1 cellular context compared by ENCODE assay signal in the genomic region with DNA sequence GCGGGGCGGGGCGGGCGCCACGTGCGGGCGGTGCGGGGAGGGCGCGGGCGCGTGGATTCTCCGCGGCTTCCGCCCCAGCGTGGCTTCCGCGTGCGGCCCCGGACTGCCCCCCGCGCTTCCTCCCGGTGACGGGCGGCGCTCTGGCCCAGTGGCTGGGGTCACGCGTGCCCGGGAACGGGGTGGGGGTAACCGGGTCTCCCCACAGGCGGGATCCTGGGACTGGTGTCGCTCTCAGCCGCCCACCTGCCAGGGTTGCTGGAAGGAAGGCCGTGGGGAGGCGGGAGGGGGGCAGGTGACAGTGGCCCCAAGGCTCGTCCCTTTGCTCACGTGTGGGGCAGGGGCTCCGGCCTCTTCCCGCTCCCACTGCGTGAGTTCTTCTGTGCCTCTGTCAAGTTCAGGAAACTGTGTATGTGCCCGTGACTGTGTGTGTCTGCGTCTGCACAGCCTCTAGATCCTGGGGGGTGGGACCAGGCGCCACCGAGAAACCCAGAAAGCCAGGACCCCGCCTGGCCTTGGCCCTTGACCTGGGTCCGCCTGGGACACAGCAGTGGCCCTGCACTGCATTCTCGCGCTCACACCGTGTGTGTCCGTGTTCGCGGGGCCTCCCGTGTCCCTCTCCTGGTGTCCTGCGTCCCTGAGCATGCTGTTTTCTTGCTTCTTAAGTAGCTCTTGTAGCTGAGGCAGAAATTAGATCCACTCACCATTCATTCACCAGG.
TF ChIP-seq lines count a peak whose summit lies in the region.

No MANE protein-coding gene starts in this region.

TF ChIP-seq in GM23338, 12 proteins besides CTCF, POLR2A, EP300 and RAD21 (continued from another document):
- TF ChIP-seq, protein P1, sequence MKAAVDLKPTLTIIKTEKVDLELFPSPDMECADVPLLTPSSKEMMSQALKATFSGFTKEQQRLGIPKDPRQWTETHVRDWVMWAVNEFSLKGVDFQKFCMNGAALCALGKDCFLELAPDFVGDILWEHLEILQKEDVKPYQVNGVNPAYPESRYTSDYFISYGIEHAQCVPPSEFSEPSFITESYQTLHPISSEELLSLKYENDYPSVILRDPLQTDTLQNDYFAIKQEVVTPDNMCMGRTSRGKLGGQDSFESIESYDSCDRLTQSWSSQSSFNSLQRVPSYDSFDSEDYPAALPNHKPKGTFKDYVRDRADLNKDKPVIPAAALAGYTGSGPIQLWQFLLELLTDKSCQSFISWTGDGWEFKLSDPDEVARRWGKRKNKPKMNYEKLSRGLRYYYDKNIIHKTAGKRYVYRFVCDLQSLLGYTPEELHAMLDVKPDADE (IDR thresholded peaks at IDR 0.05), result no peak
- TF ChIP-seq REST (IDR thresholded peaks at IDR 0.05; ENCODE audit: unreplicated experiment) (no peak), STAT1 (IDR thresholded peaks at IDR 0.05; ENCODE audit: unreplicated experiment) (no peak), POLR2AphosphoS5 (IDR thresholded peaks at IDR 0.05; ENCODE audit: low read depth) (no peak), ZNF331 (CRISPR knock-in tag; IDR thresholded peaks at IDR 0.05; ENCODE audit: low read depth) (no peak)
- TF ChIP-seq, protein P2, sequence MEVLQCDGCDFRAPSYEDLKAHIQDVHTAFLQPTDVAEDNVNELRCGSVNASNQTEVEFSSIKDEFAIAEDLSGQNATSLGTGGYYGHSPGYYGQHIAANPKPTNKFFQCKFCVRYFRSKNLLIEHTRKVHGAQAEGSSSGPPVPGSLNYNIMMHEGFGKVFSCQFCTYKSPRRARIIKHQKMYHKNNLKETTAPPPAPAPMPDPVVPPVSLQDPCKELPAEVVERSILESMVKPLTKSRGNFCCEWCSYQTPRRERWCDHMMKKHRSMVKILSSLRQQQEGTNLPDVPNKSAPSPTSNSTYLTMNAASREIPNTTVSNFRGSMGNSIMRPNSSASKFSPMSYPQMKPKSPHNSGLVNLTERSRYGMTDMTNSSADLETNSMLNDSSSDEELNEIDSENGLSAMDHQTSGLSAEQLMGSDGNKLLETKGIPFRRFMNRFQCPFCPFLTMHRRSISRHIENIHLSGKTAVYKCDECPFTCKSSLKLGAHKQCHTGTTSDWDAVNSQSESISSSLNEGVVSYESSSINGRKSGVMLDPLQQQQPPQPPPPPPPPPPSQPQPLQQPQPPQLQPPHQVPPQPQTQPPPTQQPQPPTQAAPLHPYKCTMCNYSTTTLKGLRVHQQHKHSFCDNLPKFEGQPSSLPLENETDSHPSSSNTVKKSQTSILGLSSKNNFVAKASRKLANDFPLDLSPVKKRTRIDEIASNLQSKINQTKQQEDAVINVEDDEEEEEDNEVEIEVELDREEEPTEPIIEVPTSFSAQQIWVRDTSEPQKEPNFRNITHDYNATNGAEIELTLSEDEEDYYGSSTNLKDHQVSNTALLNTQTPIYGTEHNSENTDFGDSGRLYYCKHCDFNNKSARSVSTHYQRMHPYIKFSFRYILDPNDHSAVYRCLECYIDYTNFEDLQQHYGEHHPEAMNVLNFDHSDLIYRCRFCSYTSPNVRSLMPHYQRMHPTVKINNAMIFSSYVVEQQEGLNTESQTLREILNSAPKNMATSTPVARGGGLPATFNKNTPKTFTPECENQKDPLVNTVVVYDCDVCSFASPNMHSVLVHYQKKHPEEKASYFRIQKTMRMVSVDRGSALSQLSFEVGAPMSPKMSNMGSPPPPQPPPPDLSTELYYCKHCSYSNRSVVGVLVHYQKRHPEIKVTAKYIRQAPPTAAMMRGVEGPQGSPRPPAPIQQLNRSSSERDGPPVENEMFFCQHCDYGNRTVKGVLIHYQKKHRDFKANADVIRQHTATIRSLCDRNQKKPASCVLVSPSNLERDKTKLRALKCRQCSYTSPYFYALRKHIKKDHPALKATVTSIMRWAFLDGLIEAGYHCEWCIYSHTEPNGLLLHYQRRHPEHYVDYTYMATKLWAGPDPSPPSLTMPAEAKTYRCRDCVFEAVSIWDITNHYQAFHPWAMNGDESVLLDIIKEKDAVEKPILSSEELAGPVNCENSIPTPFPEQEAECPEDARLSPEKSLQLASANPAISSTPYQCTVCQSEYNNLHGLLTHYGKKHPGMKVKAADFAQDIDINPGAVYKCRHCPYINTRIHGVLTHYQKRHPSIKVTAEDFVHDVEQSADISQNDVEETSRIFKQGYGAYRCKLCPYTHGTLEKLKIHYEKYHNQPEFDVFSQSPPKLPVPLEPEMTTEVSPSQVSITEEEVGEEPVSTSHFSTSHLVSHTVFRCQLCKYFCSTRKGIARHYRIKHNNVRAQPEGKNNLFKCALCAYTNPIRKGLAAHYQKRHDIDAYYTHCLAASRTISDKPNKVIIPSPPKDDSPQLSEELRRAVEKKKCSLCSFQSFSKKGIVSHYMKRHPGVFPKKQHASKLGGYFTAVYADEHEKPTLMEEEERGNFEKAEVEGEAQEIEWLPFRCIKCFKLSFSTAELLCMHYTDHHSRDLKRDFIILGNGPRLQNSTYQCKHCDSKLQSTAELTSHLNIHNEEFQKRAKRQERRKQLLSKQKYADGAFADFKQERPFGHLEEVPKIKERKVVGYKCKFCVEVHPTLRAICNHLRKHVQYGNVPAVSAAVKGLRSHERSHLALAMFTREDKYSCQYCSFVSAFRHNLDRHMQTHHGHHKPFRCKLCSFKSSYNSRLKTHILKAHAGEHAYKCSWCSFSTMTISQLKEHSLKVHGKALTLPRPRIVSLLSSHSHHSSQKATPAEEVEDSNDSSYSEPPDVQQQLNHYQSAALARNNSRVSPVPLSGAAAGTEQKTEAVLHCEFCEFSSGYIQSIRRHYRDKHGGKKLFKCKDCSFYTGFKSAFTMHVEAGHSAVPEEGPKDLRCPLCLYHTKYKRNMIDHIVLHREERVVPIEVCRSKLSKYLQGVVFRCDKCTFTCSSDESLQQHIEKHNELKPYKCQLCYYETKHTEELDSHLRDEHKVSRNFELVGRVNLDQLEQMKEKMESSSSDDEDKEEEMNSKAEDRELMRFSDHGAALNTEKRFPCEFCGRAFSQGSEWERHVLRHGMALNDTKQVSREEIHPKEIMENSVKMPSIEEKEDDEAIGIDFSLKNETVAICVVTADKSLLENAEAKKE (CRISPR knock-in tag; IDR thresholded peaks at IDR 0.05), result no peak
